In genomic region chr3:4900298-4900697, GRCh38 we compare ENCODE assay signal across 25 cellular contexts.
DNase-seq lines count a peak whose midpoint lies in the region; ATAC-seq and TF ChIP-seq lines count a peak whose summit lies in the region.
"Had no signal": no experiment of that assay in that cellular context is flagged by ENCODE, and none has a peak within 500 bp of the region (broad histone marks: within the 10 kb centered on the region; RNA-seq: fewer than 3 reads in every experiment).

No MANE protein-coding gene starts in this region.

- H3K27me3 ChIP-seq in testis (no peaks in the 10 kb centered on the region), psoas muscle (ENCODE audit: insufficient read depth in 3 of 3, low read length in 2 of 3) (no peaks in the 10 kb centered on the region)
- H3K27me3 ChIP-seq: BE2C, gastroesophageal sphincter, left lung had no signal

- no peaks in the 10 kb centered on the region for H3K9me3 ChIP-seq in testis
- H3K9me3 ChIP-seq in psoas muscle: no peaks in the 10 kb centered on the region
- H3K9me3 ChIP-seq: BE2C, gastroesophageal sphincter, left lung had no signal

- WGBS in testis, 2 donors: 83 to 86% methylated on average over 4 of the region's 4 CpGs
- 96 to 100% (median 97%) methylated on average over 4 of the region's 4 CpGs for WGBS in psoas muscle, 3 donors

- no peak for TF ChIP-seq POLR2A in testis (IDR thresholded peaks at IDR 0.05)

- H3K27ac Mint-ChIP-seq in activated T-cell treated with anti-CD3 and anti-CD28 coated beads, Interleukin-2, amount 50 U/mL, for 72 hours: peak overlapping the region; percentile 28
- peak overlapping the region; percentile 79 for H3K27ac Mint-ChIP-seq in activated CD4-positive, alpha-beta memory T cell treated with anti-CD3 and anti-CD28 coated beads for 36 hours
- peak overlapping the region in 3 of 5 experiments; percentile 5 to 93 (median 88) for H3K27ac Mint-ChIP-seq in brain

- TF ChIP-seq CTCF in brain (conservative IDR thresholded peaks at IDR 0.05): no peak
- TF ChIP-seq CTCF in testis (IDR thresholded peaks at IDR 0.05): no peak
- no peak for TF ChIP-seq CTCF in psoas muscle (IDR thresholded peaks at IDR 0.05)

- ATAC-seq in activated T-cell treated with anti-CD3 and anti-CD28 coated beads, Interleukin-2, amount 50 U/mL, for 72 hours (replicated peaks in 1 of 2): peak; percentile 44 to 56
- no peak for ATAC-seq in psoas muscle
- ATAC-seq: gastroesophageal sphincter, HepG2 had no signal

- DNase-seq in activated T-cell treated with anti-CD3 and anti-CD28 coated beads, Interleukin-2, amount 50 U/mL, for 72 hours: no peak
- no peak for DNase-seq in activated T-cell treated with anti-CD3 and anti-CD28 coated beads, Interleukin-2, amount 50 U/mL, for 1 hour
- DNase-seq in activated CD4-positive, alpha-beta memory T cell treated with anti-CD3 and anti-CD28 coated beads for 36 hours: peak; percentile 29
- DNase-seq in testis (no peak), AML-193 (lab: John Stamatoyannopoulos, UW) (no peak), NCI-H2227 treated with DMSO at 0.1 percent for 48 hours (lab: John Stamatoyannopoulos, UW) (no peak), psoas muscle (no peak)
- DNase-seq: activated effector memory CD4-positive, alpha-beta T cell treated with Interleukin-2 at 50 U/mL for 16 hours; BE2C; COR-L47; cortex of kidney; DMS79 treated with DMSO at 0.1 percent for 48 hours; H7; hypothalamus; left lung; naive B cell; NCI-H1092; NCI-H187 treated with DMSO at 0.1 percent for 48 hours; NCI-H748 treated with DMSO at 0.1 percent for 48 hours; retina had no signal

- intact Hi-C loops in activated CD4-positive, alpha-beta memory T cell treated with anti-CD3 and anti-CD28 coated beads for 36 hours (cut with micrococcal nuclease): loop anchor here (10.0 kb wide), 1 partner anchor 225 kb away; the partner anchor contains the start of gene ARL8B
- intact Hi-C loops in testis (cut with DNase I; ENCODE audit: low total_unique reads) (no loop called here), psoas muscle (cut with DNase I) (no loop called here)

- H3K9me3 Mint-ChIP-seq in activated T-cell treated with anti-CD3 and anti-CD28 coated beads, Interleukin-2, amount 50 U/mL, for 72 hours: no peaks in the 10 kb centered on the region
- H3K9me3 Mint-ChIP-seq in activated CD4-positive, alpha-beta memory T cell treated with anti-CD3 and anti-CD28 coated beads for 36 hours: no peaks in the 10 kb centered on the region
- H3K9me3 Mint-ChIP-seq in brain: no peaks in the 10 kb centered on the region
- H3K9me3 Mint-ChIP-seq: naive B cell had no signal

- H3K4me3 Mint-ChIP-seq in activated T-cell treated with anti-CD3 and anti-CD28 coated beads, Interleukin-2, amount 50 U/mL, for 72 hours: peak overlapping the region; percentile 56 to 75
- peak overlapping the region; percentile 15 for H3K4me3 Mint-ChIP-seq in activated CD4-positive, alpha-beta memory T cell treated with anti-CD3 and anti-CD28 coated beads for 36 hours
- no peak overlapping the region for H3K4me3 Mint-ChIP-seq in brain
- H3K4me3 Mint-ChIP-seq: naive B cell had no signal

- H3K4me1 ChIP-seq in testis (peaks cover 17% of the 10 kb centered on the region), psoas muscle (no peaks in the 10 kb centered on the region)
- H3K4me1 ChIP-seq: BE2C had no signal

- CTCF ChIA-PET in activated CD4-positive, alpha-beta memory T cell treated with anti-CD3 and anti-CD28 coated beads for 36 hours (lab: Charles Lee): interaction anchor here (0.7 kb wide), 1 partner anchor 33 kb away, joined by 5 read pairs; no protein-coding TSS in a partner anchor

- peaks cover 80% of the 10 kb centered on the region for H3K4me1 Mint-ChIP-seq in activated T-cell treated with anti-CD3 and anti-CD28 coated beads, Interleukin-2, amount 50 U/mL, for 72 hours (ENCODE audit: low read depth)
- peaks cover 65% of the 10 kb centered on the region for H3K4me1 Mint-ChIP-seq in activated CD4-positive, alpha-beta memory T cell treated with anti-CD3 and anti-CD28 coated beads for 36 hours (ENCODE audit: low read depth)
- H3K4me1 Mint-ChIP-seq in brain: peaks cover 53% of the 10 kb centered on the region
- H3K4me1 Mint-ChIP-seq: naive B cell had no signal

- H3K36me3 ChIP-seq in testis (ENCODE audit: low read depth, missing control alignments) (no peaks in the 10 kb centered on the region), psoas muscle (ENCODE audit: insufficient read depth in 1 of 2, low read depth in 1 of 2) (no peaks in the 10 kb centered on the region)
- H3K36me3 ChIP-seq: BE2C, gastroesophageal sphincter, left lung had no signal

- peaks cover 2 to 3% of the 10 kb centered on the region in 2 donors for H3K36me3 Mint-ChIP-seq in activated T-cell treated with anti-CD3 and anti-CD28 coated beads, Interleukin-2, amount 50 U/mL, for 72 hours (ENCODE audit: insufficient read depth in 2 of 2)
- H3K36me3 Mint-ChIP-seq in activated CD4-positive, alpha-beta memory T cell treated with anti-CD3 and anti-CD28 coated beads for 36 hours: no peaks in the 10 kb centered on the region
- H3K36me3 Mint-ChIP-seq in brain: no peaks in the 10 kb centered on the region
- H3K36me3 Mint-ChIP-seq: naive B cell had no signal

- H3K4me3 ChIP-seq in testis (no peak overlapping the region), psoas muscle (no peak overlapping the region)
- H3K4me3 ChIP-seq: gastroesophageal sphincter, left lung, smooth muscle cell had no signal

- POLR2A ChIA-PET in activated CD4-positive, alpha-beta memory T cell treated with anti-CD3 and anti-CD28 coated beads for 36 hours (lab: Charles Lee): no interaction called here

- H3K27ac ChIP-seq in testis (peak overlapping the region; percentile 41 to 80), psoas muscle (no peak overlapping the region)
- H3K27ac ChIP-seq: left lung, RWPE1 had no signal

- H3K27me3 Mint-ChIP-seq in activated T-cell treated with anti-CD3 and anti-CD28 coated beads, Interleukin-2, amount 50 U/mL, for 72 hours (ENCODE audit: low read depth): no peaks in the 10 kb centered on the region
- no peaks in the 10 kb centered on the region for H3K27me3 Mint-ChIP-seq in activated CD4-positive, alpha-beta memory T cell treated with anti-CD3 and anti-CD28 coated beads for 36 hours
- peaks cover 9% of the 10 kb centered on the region for H3K27me3 Mint-ChIP-seq in brain

Comparison
In these comparisons a context has a peak if more than half of its experiments do, and no peak if none do; other contexts are left out.
1. ATAC-seq: peak in activated T-cell treated with anti-CD3 and anti-CD28 coated beads, Interleukin-2, amount 50 U/mL, for 72 hours (2 of 2); none in psoas muscle (0 of 4).
2. H3K27ac Mint-ChIP-seq: peak in every context shown above with its lines; median percentile 88 in brain; 79 in activated CD4-positive, alpha-beta memory T cell treated with anti-CD3 and anti-CD28 coated beads for 36 hours; 28 in activated T-cell treated with anti-CD3 and anti-CD28 coated beads, Interleukin-2, amount 50 U/mL, for 72 hours.
3. H3K4me3 Mint-ChIP-seq: peak in activated T-cell treated with anti-CD3 and anti-CD28 coated beads, Interleukin-2, amount 50 U/mL, for 72 hours (2 of 2) and activated CD4-positive, alpha-beta memory T cell treated with anti-CD3 and anti-CD28 coated beads for 36 hours (single experiment); none in brain (0 of 5).